12 cellular contexts compared by ENCODE assay signal in genomic region chr4:176357359-176358082, GRCh38. TPM values are rescaled to one million over a fixed set of nuclear protein-coding genes. Genes with fewer than 3 reads are reported as not detected.
DNase-seq lines count a peak whose midpoint lies in the region; ATAC-seq and TF ChIP-seq lines count a peak whose summit lies in the region.
"Had no signal": no experiment of that assay in that cellular context is flagged by ENCODE, and none has a peak within 500 bp of the region (broad histone marks: within the 10 kb centered on the region; RNA-seq: fewer than 3 reads in every experiment).

No MANE protein-coding gene starts in this region.

- H3K9me3 Mint-ChIP-seq in activated naive CD4-positive, alpha-beta T cell treated with anti-CD3 and anti-CD28 coated beads, Interleukin-2, amount 50 U/mL, for 72 hours: no peaks in the 10 kb centered on the region

- H3K27ac ChIP-seq in esophagus squamous epithelium: no peak overlapping the region

- intact Hi-C loops in esophagus squamous epithelium (cut with DNase I): no loop called here

- no peaks in the 10 kb centered on the region for H3K36me3 ChIP-seq in esophagus squamous epithelium

- H3K9me3 ChIP-seq in esophagus squamous epithelium: no peaks in the 10 kb centered on the region

- ATAC-seq in GM19395 (IDR thresholded peaks at IDR 0.05; ENCODE audit: unreplicated experiment): peak; percentile 100
- ATAC-seq in HG02798 (IDR thresholded peaks at IDR 0.05; ENCODE audit: poor library complexity, unreplicated experiment): peak; percentile 99
- ATAC-seq in HG03565 (IDR thresholded peaks at IDR 0.05; ENCODE audit: unreplicated experiment): peak; percentile 99
- no peak for ATAC-seq in activated naive CD4-positive, alpha-beta T cell treated with anti-CD3 and anti-CD28 coated beads, Interleukin-2, amount 50 U/mL, for 72 hours
- no peak for ATAC-seq in stimulated activated naive CD8-positive, alpha-beta T cell treated with anti-CD3 and anti-CD28 coated beads, Interleukin-15, Interleukin-2, amounts not matched to agents 100 U/mL and 50 U/mL, for 24 hours
- ATAC-seq: activated naive CD8-positive, alpha-beta T cell treated with anti-CD3 and anti-CD28 coated beads, Interleukin-2, amount 50 U/mL, for 24 hours had no signal

- no peak for TF ChIP-seq POLR2A in esophagus squamous epithelium (IDR thresholded peaks at IDR 0.05)

- no peaks in the 10 kb centered on the region for H3K27me3 ChIP-seq in esophagus squamous epithelium

- DNase-seq in GM10266 (ENCODE audit: extremely low spot score) (peak; percentile 33), ACHN (no peak), esophagus squamous epithelium (lab: John Stamatoyannopoulos, UW) (no peak)
- no peak for DNase-seq in activated naive CD4-positive, alpha-beta T cell treated with anti-CD3 and anti-CD28 coated beads, Interleukin-2, amount 50 U/mL, for 72 hours (ENCODE audit: low spot score in 2 of 2)
- DNase-seq in stimulated activated naive CD8-positive, alpha-beta T cell treated with anti-CD3 and anti-CD28 coated beads, Interleukin-15, Interleukin-2, amounts not matched to agents 100 U/mL and 50 U/mL, for 24 hours: no peak
- DNase-seq: activated naive CD8-positive, alpha-beta T cell treated with anti-CD3 and anti-CD28 coated beads, Interleukin-2, amount 50 U/mL, for 24 hours; effector memory CD4-positive, alpha-beta T cell; kidney glomerular epithelial cell; occipital lobe had no signal

- 51 to 52% methylated on average over 4 of the region's 4 CpGs for WGBS in esophagus squamous epithelium, 2 donors

- no peak overlapping the region for H3K27ac Mint-ChIP-seq in activated naive CD4-positive, alpha-beta T cell treated with anti-CD3 and anti-CD28 coated beads, Interleukin-2, amount 50 U/mL, for 72 hours
- H3K27ac Mint-ChIP-seq: activated naive CD8-positive, alpha-beta T cell treated with anti-CD3 and anti-CD28 coated beads, Interleukin-2, amount 50 U/mL, for 24 hours had no signal

- in situ Hi-C loops in ACHN (cut with HindIII; ENCODE audit: low pct_ligation_motif_present, low pct_unique_long_range_greater_than_20kb, low sequenced_read_pairs): no loop called here

- no peaks in the 10 kb centered on the region for H3K36me3 Mint-ChIP-seq in activated naive CD4-positive, alpha-beta T cell treated with anti-CD3 and anti-CD28 coated beads, Interleukin-2, amount 50 U/mL, for 72 hours

- no peak for TF ChIP-seq CTCF in GM10266 (IDR thresholded peaks at IDR 0.05; ENCODE audit: control insufficient read depth, insufficient read depth, low read depth, missing control alignments)
- no peak for TF ChIP-seq CTCF in esophagus squamous epithelium (IDR thresholded peaks at IDR 0.05)

- no peak overlapping the region for H3K4me3 ChIP-seq in esophagus squamous epithelium

- H3K4me1 ChIP-seq in esophagus squamous epithelium: no peaks in the 10 kb centered on the region

RNA-seq across cellular contexts. Expression of gene SPCS3, which starts 37.8 kb away (rescaled TPM):
- total RNA-seq in activated naive CD4-positive, alpha-beta T cell treated with anti-CD3 and anti-CD28 coated beads, Interleukin-2, amount 50 U/mL, for 72 hours: 100 to 1,000 TPM in 1 of 2 donors, 10 to 100 TPM in 1; 91.9 to 153 TPM
- total RNA-seq in esophagus squamous epithelium: 10 to 100 TPM; 48.7 to 61.8 (median 54.3) TPM

Comparison
In these comparisons a context has a peak if more than half of its experiments do, and no peak if none do; other contexts are left out.
1. ATAC-seq: peak in GM19395 (single experiment), HG02798 (single experiment) and HG03565 (single experiment); none in activated naive CD4-positive, alpha-beta T cell treated with anti-CD3 and anti-CD28 coated beads, Interleukin-2, amount 50 U/mL, for 72 hours (0 of 2) and stimulated activated naive CD8-positive, alpha-beta T cell treated with anti-CD3 and anti-CD28 coated beads, Interleukin-15, Interleukin-2, amounts not matched to agents 100 U/mL and 50 U/mL, for 24 hours (single experiment).